In the genomic region with DNA sequence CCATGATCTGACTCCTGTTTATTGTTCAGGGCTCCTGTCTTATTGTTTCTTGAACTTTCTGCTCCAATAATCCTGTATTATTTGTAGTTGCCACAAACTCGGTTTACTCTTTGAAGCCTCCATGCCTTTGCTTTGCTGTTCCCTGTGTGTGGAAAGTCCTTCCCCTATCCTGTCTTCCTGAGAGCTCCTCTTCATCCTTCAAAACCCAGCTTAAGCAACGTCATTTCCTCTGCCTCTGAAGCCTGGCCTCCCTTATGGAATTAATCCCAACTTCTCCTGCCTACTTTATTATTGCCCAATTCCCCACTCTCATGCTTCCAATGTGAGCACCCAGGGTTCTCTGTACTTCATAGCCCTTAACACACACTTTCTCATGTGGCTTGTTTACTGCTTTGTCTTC, we compare ENCODE assay signal across 8 cellular contexts.
"Had no signal": no experiment of that assay in that cellular context is flagged by ENCODE, and none has a peak within 500 bp of the region (broad histone marks: within the 10 kb centered on the region; RNA-seq: fewer than 3 reads in every experiment).

No MANE protein-coding gene starts in this region.

- H3K4me3 Mint-ChIP-seq: HFFc6, IgD-negative memory B cell had no signal

- H3K4me3 ChIP-seq: GM23248 had no signal

- H2AFZ ChIP-seq: GM23248 had no signal

- DNase-seq: GM23248, HCEC 1CT, HFFc6, Karpas-422, KBM-7 had no signal

- H3K9me3 Mint-ChIP-seq: HFFc6 had no signal

- H3K9ac ChIP-seq: GM23248, KMS-11 had no signal

- H3K4me2 ChIP-seq: KMS-11 had no signal

- H3K27ac ChIP-seq: GM23248, HL-60, KMS-11 had no signal

- H3K27ac Mint-ChIP-seq: HFFc6, IgD-negative memory B cell had no signal
